Comparison of ENCODE assay signal across 1 cellular context in genomic region chr6:106979435-106979884, GRCh38.
TF ChIP-seq lines count a peak whose summit lies in the region.

No MANE protein-coding gene starts in this region.

TF ChIP-seq in HepG2, 621 proteins besides CTCF, POLR2A, EP300 and RAD21 (continued from another document and continues in another):
- TF ChIP-seq, protein P1, sequence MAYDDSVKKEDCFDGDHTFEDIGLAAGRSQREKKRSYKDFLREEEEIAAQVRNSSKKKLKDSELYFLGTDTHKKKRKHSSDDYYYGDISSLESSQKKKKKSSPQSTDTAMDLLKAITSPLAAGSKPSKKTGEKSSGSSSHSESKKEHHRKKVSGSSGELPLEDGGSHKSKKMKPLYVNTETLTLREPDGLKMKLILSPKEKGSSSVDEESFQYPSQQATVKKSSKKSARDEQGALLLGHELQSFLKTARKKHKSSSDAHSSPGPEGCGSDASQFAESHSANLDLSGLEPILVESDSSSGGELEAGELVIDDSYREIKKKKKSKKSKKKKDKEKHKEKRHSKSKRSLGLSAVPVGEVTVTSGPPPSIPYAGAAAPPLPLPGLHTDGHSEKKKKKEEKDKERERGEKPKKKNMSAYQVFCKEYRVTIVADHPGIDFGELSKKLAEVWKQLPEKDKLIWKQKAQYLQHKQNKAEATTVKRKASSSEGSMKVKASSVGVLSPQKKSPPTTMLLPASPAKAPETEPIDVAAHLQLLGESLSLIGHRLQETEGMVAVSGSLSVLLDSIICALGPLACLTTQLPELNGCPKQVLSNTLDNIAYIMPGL (CRISPR knock-in tag; IDR thresholded peaks at IDR 0.05; ENCODE audit: borderline replicate concordance in 1 of 2, low read depth in 1 of 2) = peak; percentile 44 to 55; a peak in 2 of 4 replicates
- 0 out of 2 replicates have a peak, but pooled peaks have one; percentile 34 for TF ChIP-seq ERF (CRISPR knock-in tag; IDR thresholded peaks at IDR 0.05)
- TF ChIP-seq, protein P2, sequence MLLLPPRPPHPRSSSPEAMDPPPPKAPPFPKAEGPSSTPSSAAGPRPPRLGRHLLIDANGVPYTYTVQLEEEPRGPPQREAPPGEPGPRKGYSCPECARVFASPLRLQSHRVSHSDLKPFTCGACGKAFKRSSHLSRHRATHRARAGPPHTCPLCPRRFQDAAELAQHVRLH (CRISPR knock-in tag; IDR thresholded peaks at IDR 0.05; ENCODE audit: borderline replicate concordance, low read depth) = peak; percentile 50; the same call in 1 of the 2 replicates
- TF ChIP-seq RFXAP (CRISPR knock-in tag; IDR thresholded peaks at IDR 0.05; ENCODE audit: borderline replicate concordance) = 0 out of 2 replicates have a peak, but pooled peaks have one; percentile 26
- peak; percentile 16; the same call in 1 of the 2 replicates for TF ChIP-seq RXRB (CRISPR knock-in tag; IDR thresholded peaks at IDR 0.05; ENCODE audit: borderline replicate concordance)
- TF ChIP-seq HOXA3 (CRISPR knock-in tag; IDR thresholded peaks at IDR 0.05) = 0 out of 2 replicates have a peak, but pooled peaks have one; percentile 33
- 0 out of 2 replicates have a peak, but pooled peaks have one; percentile 37 for TF ChIP-seq BCL3 (CRISPR knock-in tag; IDR thresholded peaks at IDR 0.05)
- peak; percentile 42 for TF ChIP-seq YY1 (IDR thresholded peaks at IDR 0.05; ENCODE audit: insufficient read depth, insufficient replicate concordance, low read depth, low read length)
- TF ChIP-seq, protein P3, sequence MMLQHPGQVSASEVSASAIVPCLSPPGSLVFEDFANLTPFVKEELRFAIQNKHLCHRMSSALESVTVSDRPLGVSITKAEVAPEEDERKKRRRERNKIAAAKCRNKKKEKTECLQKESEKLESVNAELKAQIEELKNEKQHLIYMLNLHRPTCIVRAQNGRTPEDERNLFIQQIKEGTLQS (CRISPR knock-in tag; IDR thresholded peaks at IDR 0.05) = no peak
- no peak for TF ChIP-seq ATF5 (CRISPR knock-in tag; IDR thresholded peaks at IDR 0.05; ENCODE audit: low read depth)
- TF ChIP-seq IRF2 (CRISPR knock-in tag; IDR thresholded peaks at IDR 0.05) = 0 out of 2 replicates have a peak, but pooled peaks have one; percentile 33
- TF ChIP-seq, protein P4, sequence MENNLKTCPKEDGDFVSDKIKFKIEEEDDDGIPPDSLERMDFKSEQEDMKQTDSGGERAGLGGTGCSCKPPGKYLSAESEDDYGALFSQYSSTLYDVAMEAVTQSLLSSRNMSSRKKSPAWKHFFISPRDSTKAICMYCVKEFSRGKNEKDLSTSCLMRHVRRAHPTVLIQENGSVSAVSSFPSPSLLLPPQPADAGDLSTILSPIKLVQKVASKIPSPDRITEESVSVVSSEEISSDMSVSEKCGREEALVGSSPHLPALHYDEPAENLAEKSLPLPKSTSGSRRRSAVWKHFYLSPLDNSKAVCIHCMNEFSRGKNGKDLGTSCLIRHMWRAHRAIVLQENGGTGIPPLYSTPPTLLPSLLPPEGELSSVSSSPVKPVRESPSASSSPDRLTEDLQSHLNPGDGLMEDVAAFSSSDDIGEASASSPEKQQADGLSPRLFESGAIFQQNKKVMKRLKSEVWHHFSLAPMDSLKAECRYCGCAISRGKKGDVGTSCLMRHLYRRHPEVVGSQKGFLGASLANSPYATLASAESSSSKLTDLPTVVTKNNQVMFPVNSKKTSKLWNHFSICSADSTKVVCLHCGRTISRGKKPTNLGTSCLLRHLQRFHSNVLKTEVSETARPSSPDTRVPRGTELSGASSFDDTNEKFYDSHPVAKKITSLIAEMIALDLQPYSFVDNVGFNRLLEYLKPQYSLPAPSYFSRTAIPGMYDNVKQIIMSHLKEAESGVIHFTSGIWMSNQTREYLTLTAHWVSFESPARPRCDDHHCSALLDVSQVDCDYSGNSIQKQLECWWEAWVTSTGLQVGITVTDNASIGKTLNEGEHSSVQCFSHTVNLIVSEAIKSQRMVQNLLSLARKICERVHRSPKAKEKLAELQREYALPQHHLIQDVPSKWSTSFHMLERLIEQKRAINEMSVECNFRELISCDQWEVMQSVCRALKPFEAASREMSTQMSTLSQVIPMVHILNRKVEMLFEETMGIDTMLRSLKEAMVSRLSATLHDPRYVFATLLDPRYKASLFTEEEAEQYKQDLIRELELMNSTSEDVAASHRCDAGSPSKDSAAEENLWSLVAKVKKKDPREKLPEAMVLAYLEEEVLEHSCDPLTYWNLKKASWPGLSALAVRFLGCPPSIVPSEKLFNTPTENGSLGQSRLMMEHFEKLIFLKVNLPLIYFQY (CRISPR knock-in tag; IDR thresholded peaks at IDR 0.05; ENCODE audit: borderline replicate concordance) = 0 out of 2 replicates have a peak, but pooled peaks have one; percentile 42
- TF ChIP-seq, protein P5, sequence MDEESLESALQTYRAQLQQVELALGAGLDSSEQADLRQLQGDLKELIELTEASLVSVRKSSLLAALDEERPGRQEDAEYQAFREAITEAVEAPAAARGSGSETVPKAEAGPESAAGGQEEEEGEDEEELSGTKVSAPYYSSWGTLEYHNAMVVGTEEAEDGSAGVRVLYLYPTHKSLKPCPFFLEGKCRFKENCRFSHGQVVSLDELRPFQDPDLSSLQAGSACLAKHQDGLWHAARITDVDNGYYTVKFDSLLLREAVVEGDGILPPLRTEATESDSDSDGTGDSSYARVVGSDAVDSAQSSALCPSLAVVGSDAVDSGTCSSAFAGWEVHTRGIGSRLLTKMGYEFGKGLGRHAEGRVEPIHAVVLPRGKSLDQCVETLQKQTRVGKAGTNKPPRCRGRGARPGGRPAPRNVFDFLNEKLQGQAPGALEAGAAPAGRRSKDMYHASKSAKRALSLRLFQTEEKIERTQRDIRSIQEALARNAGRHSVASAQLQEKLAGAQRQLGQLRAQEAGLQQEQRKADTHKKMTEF (CRISPR knock-in tag; IDR thresholded peaks at IDR 0.05) = 0 out of 2 replicates have a peak, but pooled peaks have one; percentile 29
- 0 out of 2 replicates have a peak, but pooled peaks have one; percentile 22 for TF ChIP-seq ZNF614 (CRISPR knock-in tag; IDR thresholded peaks at IDR 0.05; ENCODE audit: borderline replicate concordance)
- TF ChIP-seq ARID4A (CRISPR knock-in tag; IDR thresholded peaks at IDR 0.05; ENCODE audit: borderline replicate concordance) = no peak; the same call in 1 of the 2 replicates
- TF ChIP-seq FOXP1 (IDR thresholded peaks at IDR 0.05) = no peak
- TF ChIP-seq FOXP1 (CRISPR knock-in tag; IDR thresholded peaks at IDR 0.05) = no peak
- TF ChIP-seq TEAD3 (CRISPR knock-in tag; optimal IDR thresholded peaks at IDR 0.05; ENCODE audit: borderline replicate concordance) = peak; percentile 20
- TF ChIP-seq BORCS8-MEF2B (CRISPR knock-in tag; IDR thresholded peaks at IDR 0.05) = 0 out of 2 replicates have a peak, but pooled peaks have one; percentile 30
- no peak for TF ChIP-seq ZFY (CRISPR knock-in tag; IDR thresholded peaks at IDR 0.05)
- TF ChIP-seq, protein P6, sequence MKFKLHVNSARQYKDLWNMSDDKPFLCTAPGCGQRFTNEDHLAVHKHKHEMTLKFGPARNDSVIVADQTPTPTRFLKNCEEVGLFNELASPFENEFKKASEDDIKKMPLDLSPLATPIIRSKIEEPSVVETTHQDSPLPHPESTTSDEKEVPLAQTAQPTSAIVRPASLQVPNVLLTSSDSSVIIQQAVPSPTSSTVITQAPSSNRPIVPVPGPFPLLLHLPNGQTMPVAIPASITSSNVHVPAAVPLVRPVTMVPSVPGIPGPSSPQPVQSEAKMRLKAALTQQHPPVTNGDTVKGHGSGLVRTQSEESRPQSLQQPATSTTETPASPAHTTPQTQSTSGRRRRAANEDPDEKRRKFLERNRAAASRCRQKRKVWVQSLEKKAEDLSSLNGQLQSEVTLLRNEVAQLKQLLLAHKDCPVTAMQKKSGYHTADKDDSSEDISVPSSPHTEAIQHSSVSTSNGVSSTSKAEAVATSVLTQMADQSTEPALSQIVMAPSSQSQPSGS (CRISPR knock-in tag; IDR thresholded peaks at IDR 0.05) = 0 out of 2 replicates have a peak, but pooled peaks have one; percentile 43
- TF ChIP-seq HNF4A (CRISPR knock-in tag; IDR thresholded peaks at IDR 0.05) = peak; percentile 39; the same call in 1 of the 2 replicates
- peak; percentile 99 for TF ChIP-seq STAG1 (CRISPR knock-in tag; IDR thresholded peaks at IDR 0.05)
- TF ChIP-seq SOX6 (IDR thresholded peaks at IDR 0.05) = no peak
- 0 out of 2 replicates have a peak, but pooled peaks have one; percentile 11 for TF ChIP-seq SOX6 (CRISPR knock-in tag; IDR thresholded peaks at IDR 0.05)
- 0 out of 2 replicates have a peak, but pooled peaks have one; percentile 30 for TF ChIP-seq ZNF800 (CRISPR knock-in tag; IDR thresholded peaks at IDR 0.05)
- 0 out of 2 replicates have a peak, but pooled peaks have one; percentile 29 for TF ChIP-seq ZNF44 (CRISPR knock-in tag; IDR thresholded peaks at IDR 0.05)
- TF ChIP-seq, protein P7, sequence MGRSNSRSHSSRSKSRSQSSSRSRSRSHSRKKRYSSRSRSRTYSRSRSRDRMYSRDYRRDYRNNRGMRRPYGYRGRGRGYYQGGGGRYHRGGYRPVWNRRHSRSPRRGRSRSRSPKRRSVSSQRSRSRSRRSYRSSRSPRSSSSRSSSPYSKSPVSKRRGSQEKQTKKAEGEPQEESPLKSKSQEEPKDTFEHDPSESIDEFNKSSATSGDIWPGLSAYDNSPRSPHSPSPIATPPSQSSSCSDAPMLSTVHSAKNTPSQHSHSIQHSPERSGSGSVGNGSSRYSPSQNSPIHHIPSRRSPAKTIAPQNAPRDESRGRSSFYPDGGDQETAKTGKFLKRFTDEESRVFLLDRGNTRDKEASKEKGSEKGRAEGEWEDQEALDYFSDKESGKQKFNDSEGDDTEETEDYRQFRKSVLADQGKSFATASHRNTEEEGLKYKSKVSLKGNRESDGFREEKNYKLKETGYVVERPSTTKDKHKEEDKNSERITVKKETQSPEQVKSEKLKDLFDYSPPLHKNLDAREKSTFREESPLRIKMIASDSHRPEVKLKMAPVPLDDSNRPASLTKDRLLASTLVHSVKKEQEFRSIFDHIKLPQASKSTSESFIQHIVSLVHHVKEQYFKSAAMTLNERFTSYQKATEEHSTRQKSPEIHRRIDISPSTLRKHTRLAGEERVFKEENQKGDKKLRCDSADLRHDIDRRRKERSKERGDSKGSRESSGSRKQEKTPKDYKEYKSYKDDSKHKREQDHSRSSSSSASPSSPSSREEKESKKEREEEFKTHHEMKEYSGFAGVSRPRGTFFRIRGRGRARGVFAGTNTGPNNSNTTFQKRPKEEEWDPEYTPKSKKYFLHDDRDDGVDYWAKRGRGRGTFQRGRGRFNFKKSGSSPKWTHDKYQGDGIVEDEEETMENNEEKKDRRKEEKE (IDR thresholded peaks at IDR 0.05) = no peak
- 0 out of 2 replicates have a peak, but pooled peaks have one; percentile 29 for TF ChIP-seq GATAD2A (CRISPR knock-in tag; IDR thresholded peaks at IDR 0.05)
- peak; percentile 99 for TF ChIP-seq TFAP4 (IDR thresholded peaks at IDR 0.05; ENCODE audit: borderline replicate concordance, low read depth)
- TF ChIP-seq SALL1 (CRISPR knock-in tag; IDR thresholded peaks at IDR 0.05) = peak; percentile 60
- no peak for TF ChIP-seq GATA4 (IDR thresholded peaks at IDR 0.05; ENCODE audit: borderline replicate concordance, low read depth)
